ENCODE assay signal across 6 cellular contexts in genomic region chr5:152844713-152845112, GRCh38.
"Had no signal": no experiment of that assay in that cellular context is flagged by ENCODE, and none has a peak within 500 bp of the region (broad histone marks: within the 10 kb centered on the region; RNA-seq: fewer than 3 reads in every experiment).

No MANE protein-coding gene starts in this region.

- H3K36me3 ChIP-seq: HAP-1 had no signal

- H3K27ac ChIP-seq: GM23248, HL-60 had no signal

- H3K4me3 ChIP-seq: GM23248, HAP-1 had no signal

- H3K4me1 ChIP-seq: HAP-1 had no signal

- DNase-seq: GM23248, GOT3, H7, HFFc6 had no signal

- H3K9me3 ChIP-seq: HAP-1 had no signal
